Comparison of ENCODE assay signal across 10 cellular contexts in the genomic region with DNA sequence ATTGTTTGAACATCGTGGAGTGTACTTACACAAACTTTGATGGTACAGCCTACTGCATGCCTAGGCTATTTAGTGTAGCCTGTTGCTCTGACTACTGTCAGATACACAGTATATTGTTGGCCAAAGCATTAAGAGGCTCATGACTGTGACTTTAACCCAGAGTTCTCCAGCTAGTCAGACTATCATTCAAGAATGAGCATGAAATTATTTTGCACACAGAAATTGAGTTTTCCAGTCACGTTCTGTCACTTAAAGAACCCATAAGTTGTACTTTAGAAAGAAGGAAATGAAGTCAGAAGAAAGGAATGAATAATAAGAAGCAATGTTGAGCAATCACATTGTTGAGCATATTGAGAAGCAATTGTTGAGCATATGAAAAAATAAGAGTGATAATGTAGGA. TPM values are rescaled to one million over a fixed set of nuclear protein-coding genes. Genes with fewer than 3 reads are reported as not detected.
A peak's percentile ranks its signal among the peaks of the same experiment; 100 is the strongest.
DNase-seq lines count a peak whose midpoint lies in the region; ATAC-seq, FAIRE-seq and TF ChIP-seq lines count a peak whose summit lies in the region.
"Had no signal": no experiment of that assay in that cellular context is flagged by ENCODE, and none has a peak within 500 bp of the region (broad histone marks: within the 10 kb centered on the region; RNA-seq: fewer than 3 reads in every experiment).

No MANE protein-coding gene starts in this region.

- no peak overlapping the region for H3K27ac Mint-ChIP-seq in nephron progenitor cell
- H3K27ac Mint-ChIP-seq: activated naive CD4-positive, alpha-beta T cell treated with anti-CD3 and anti-CD28 coated beads, Interleukin-2, amount 50 U/mL, for 72 hours had no signal

- DNase-seq in GM12892 (ENCODE audit: insufficient read length) (no peak), RKO (ENCODE audit: low spot score) (peak; percentile 28), fibroblast of gingiva (ENCODE audit: low read depth) (peak; percentile 57), sciatic nerve (ENCODE audit: low spot score) (no peak), transverse colon (no peak), SK-N-DZ (ENCODE audit: low spot score) (no peak), nephron progenitor cell (no peak)
- DNase-seq: activated CD4-positive, alpha-beta T cell treated with anti-CD3 and anti-CD28 coated beads, Interleukin-2, amount 50 U/mL, for 4 hours had no signal

- no peaks in the 10 kb centered on the region for H3K9me3 Mint-ChIP-seq in nephron progenitor cell
- H3K9me3 Mint-ChIP-seq: activated naive CD4-positive, alpha-beta T cell treated with anti-CD3 and anti-CD28 coated beads, Interleukin-2, amount 50 U/mL, for 72 hours had no signal

- TF ChIP-seq EP300 in transverse colon (IDR thresholded peaks at IDR 0.05; ENCODE audit: low read depth), result no peak

- in situ Hi-C loops in transverse colon (cut with MboI; ENCODE audit: low pct_ligation_motif_present in 1 of 4, low pct_unique_long_range_greater_than_20kb in 1 of 4, low sequenced_read_pairs in 3 of 4), result no loop called here

- no peaks in the 10 kb centered on the region for H3K27me3 Mint-ChIP-seq in nephron progenitor cell (ENCODE audit: low read depth, poor library complexity)

- H3K9me3 ChIP-seq in transverse colon, result no peaks in the 10 kb centered on the region

- H3K4me1 ChIP-seq in transverse colon, result no peaks in the 10 kb centered on the region

- H3K4me3 ChIP-seq in transverse colon, result no peak overlapping the region

- FAIRE-seq in GM12892 (lab: Jason Lieb, UNC), result peak; percentile 24

- H3K36me3 ChIP-seq in transverse colon, result peaks cover 0 to 48% (median 22%) of the 10 kb centered on the region in 4 donors

- H3K27ac ChIP-seq in transverse colon, result no peak overlapping the region

- intact Hi-C loops in sciatic nerve (cut with DNase I), result no loop called here
- intact Hi-C loops in transverse colon (cut with DNase I; ENCODE audit: low total_unique reads), result no loop called here

- ATAC-seq in sciatic nerve (peak; percentile 38), HG03139 (IDR thresholded peaks at IDR 0.05; ENCODE audit: unreplicated experiment) (no peak)

- WGBS in transverse colon (ENCODE audit: low coverage in 1 of 2), 2 donors, result 77 to 88% methylated on average over 2 of the region's 2 CpGs

- TF ChIP-seq POLR2A in GM12892 (IDR thresholded peaks at IDR 0.05; ENCODE audit: low read depth, low read length) (no peak), transverse colon (IDR thresholded peaks at IDR 0.05) (no peak)

- H3K4me1 Mint-ChIP-seq in nephron progenitor cell, result no peaks in the 10 kb centered on the region

- no peak for TF ChIP-seq CTCF in transverse colon (IDR thresholded peaks at IDR 0.05)
- no peak for TF ChIP-seq CTCF in nephron progenitor cell (IDR thresholded peaks at IDR 0.05)

- peaks cover 62% of the 10 kb centered on the region for H3K36me3 Mint-ChIP-seq in nephron progenitor cell (ENCODE audit: low read depth)

- H3K4me3 Mint-ChIP-seq in nephron progenitor cell, result no peak overlapping the region

- H3K27me3 ChIP-seq in transverse colon, result no peaks in the 10 kb centered on the region

RNA-seq across cellular contexts. Expression of gene SLC22A13, which starts 37.6 kb away (rescaled TPM):
- polyA plus RNA-seq in GM12892 (2012; ENCODE audit: missing spikeins), result 0.17 TPM
- 0.98 TPM for total RNA-seq in sciatic nerve
- total RNA-seq in transverse colon, result under 1 TPM in 3 of 4 donors, not detected in 1; 0.32 to 0.68 (median 0.60) TPM
- not detected in 2 replicates for polyA plus RNA-seq in SK-N-DZ (2014; cell fraction: cytosol; rRNA removed)
- polyA plus RNA-seq in SK-N-DZ (2014; cell fraction: nucleus; rRNA removed), result 0.19 and 0.23 TPM in 2 replicates

RNA-seq across cellular contexts. Expression of gene SLC22A14, which starts 54.1 kb away (rescaled TPM):
- polyA plus RNA-seq in GM12892 (2012; ENCODE audit: missing spikeins), result not detected
- total RNA-seq in sciatic nerve (0.13 TPM), transverse colon (under 1 TPM in 1 of 4 donors, not detected in 3; 0.48 TPM)
- polyA plus RNA-seq in SK-N-DZ (2014; cell fraction: cytosol; rRNA removed), result 0.17 TPM in 1 of 2 replicates, not detected in the other
- polyA plus RNA-seq in SK-N-DZ (2014; cell fraction: nucleus; rRNA removed), result not detected in 2 replicates
- total RNA-seq: activated naive CD4-positive, alpha-beta T cell treated with anti-CD3 and anti-CD28 coated beads, Interleukin-2, amount 50 U/mL, for 72 hours had no signal

Comparison
In these comparisons a context has a peak if more than half of its experiments do, and no peak if none do; other contexts are left out.
1. DNase-seq: peak in RKO (single experiment) and fibroblast of gingiva (single experiment); none in GM12892 (single experiment), sciatic nerve (single experiment), transverse colon (single experiment), SK-N-DZ (single experiment) and nephron progenitor cell (single experiment).